Comparison of ENCODE assay signal across 8 cellular contexts in the genomic region with DNA sequence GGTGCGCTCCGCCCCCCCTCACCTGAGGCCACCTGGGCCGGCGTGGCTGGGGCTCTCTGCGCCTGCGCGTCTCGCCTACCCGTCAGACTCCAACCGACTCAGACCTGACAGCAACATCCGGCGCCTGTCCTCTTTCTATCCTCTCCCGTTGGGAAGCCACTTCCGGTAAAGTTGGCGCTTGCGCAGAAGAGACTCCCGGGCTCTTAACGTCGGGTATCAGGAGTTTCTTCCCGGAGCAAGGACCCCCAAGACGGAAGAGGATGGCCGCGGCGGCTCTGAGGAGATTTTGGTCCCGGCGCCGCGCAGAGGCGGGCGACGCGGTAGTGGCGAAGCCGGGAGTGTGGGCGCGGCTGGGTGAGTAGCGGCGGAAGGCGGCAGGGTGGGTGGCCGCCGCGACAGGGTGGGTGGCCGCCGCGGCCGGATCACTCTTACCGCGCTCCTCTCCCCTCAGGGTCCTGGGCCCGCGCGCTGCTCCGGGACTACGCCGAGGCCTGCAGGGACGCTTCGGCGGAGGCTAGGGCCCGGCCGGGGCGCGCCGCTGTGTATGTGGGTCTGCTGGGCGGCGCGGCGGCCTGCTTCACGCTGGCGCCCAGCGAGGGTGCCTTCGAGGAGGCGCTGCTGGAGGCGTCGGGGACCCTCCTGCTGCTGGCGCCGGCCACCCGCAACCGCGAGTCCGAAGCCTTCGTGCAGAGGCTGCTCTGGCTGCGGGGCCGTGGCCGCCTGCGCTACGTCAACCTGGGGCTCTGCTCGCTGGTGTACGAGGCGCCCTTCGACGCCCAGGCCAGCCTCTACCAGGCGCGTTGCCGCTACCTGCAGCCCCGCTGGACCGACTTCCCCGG. TPM values are rescaled to one million over a fixed set of nuclear protein-coding genes. Genes with fewer than 3 reads are reported as not detected.
A peak's percentile ranks its signal among the peaks of the same experiment; 100 is the strongest.
DNase-seq lines count a peak whose midpoint lies in the region; ATAC-seq, FAIRE-seq and TF ChIP-seq lines count a peak whose summit lies in the region.

A gene (plus strand): TSS at position 249 of the 839 bp plus-strand sequence. CDS start 12 bp downstream, at position 261.
A gene (minus strand): TSS at position 77 of the 839 bp plus-strand sequence. CDS start 229 bp downstream, outside the sequence.

- H3K4me3 Mint-ChIP-seq in nephron progenitor cell = peak within 1 kb of the TSS; percentile 92
- peak within 1 kb of the TSS; percentile 95 to 96 for H3K4me3 Mint-ChIP-seq in stimulated activated naive CD8-positive, alpha-beta T cell treated with anti-CD3 and anti-CD28 coated beads, Interleukin-15, amount 100 ng/mL, for 72 hours

- peak; percentile 98 for DNase-seq in Daoy (ENCODE audit: low read depth)
- peak; percentile 93 for DNase-seq in H54 (ENCODE audit: insufficient read length, low spot score)
- peak; percentile 98 for DNase-seq in M059J (ENCODE audit: low read depth)
- peak; percentile 97 to 98 for DNase-seq in SHP77 (lab: John Stamatoyannopoulos, UW)
- peak; percentile 97 for DNase-seq in activated effector memory CD4-positive, alpha-beta T cell treated with anti-CD3 and anti-CD28 coated beads, Interleukin-2, amount 50 U/mL, for 16 hours
- DNase-seq in fibroblast of the conjunctiva (ENCODE audit: low read depth) = peak; percentile 97
- DNase-seq in nephron progenitor cell = peak; percentile 94
- DNase-seq in stimulated activated naive CD8-positive, alpha-beta T cell treated with anti-CD3 and anti-CD28 coated beads, Interleukin-15, amount 100 ng/mL, for 72 hours = peak; percentile 92 to 96

- H3K27me3 Mint-ChIP-seq in nephron progenitor cell (ENCODE audit: low read depth, poor library complexity) = no peaks in the 10 kb centered on the region
- no peaks in the 10 kb centered on the region for H3K27me3 Mint-ChIP-seq in stimulated activated naive CD8-positive, alpha-beta T cell treated with anti-CD3 and anti-CD28 coated beads, Interleukin-15, amount 100 ng/mL, for 72 hours

- no peaks in the 10 kb centered on the region for H3K9me3 Mint-ChIP-seq in nephron progenitor cell
- H3K9me3 Mint-ChIP-seq in stimulated activated naive CD8-positive, alpha-beta T cell treated with anti-CD3 and anti-CD28 coated beads, Interleukin-15, amount 100 ng/mL, for 72 hours = no peaks in the 10 kb centered on the region

- ATAC-seq in stimulated activated naive CD8-positive, alpha-beta T cell treated with anti-CD3 and anti-CD28 coated beads, Interleukin-15, amount 100 ng/mL, for 72 hours = peak; percentile 94

- TF ChIP-seq CTCF in nephron progenitor cell (IDR thresholded peaks at IDR 0.05) = no peak

- FAIRE-seq in H54 (lab: Jason Lieb, UNC) = no peak

- peak within 1 kb of the TSS; percentile 66 for H3K27ac Mint-ChIP-seq in nephron progenitor cell
- peak within 1 kb of the TSS; percentile 93 to 97 for H3K27ac Mint-ChIP-seq in stimulated activated naive CD8-positive, alpha-beta T cell treated with anti-CD3 and anti-CD28 coated beads, Interleukin-15, amount 100 ng/mL, for 72 hours

- peaks cover 21% of the 10 kb centered on the region for H3K36me3 Mint-ChIP-seq in nephron progenitor cell (ENCODE audit: low read depth)

- H3K4me1 Mint-ChIP-seq in nephron progenitor cell = peaks cover 24% of the 10 kb centered on the region
- H3K4me1 Mint-ChIP-seq in stimulated activated naive CD8-positive, alpha-beta T cell treated with anti-CD3 and anti-CD28 coated beads, Interleukin-15, amount 100 ng/mL, for 72 hours = peaks cover 33% of the 10 kb centered on the region

- peak; percentile 50 for TF ChIP-seq POLR2A in H54 (IDR thresholded peaks at IDR 0.05; ENCODE audit: low read depth, low read length)

RNA-seq across cellular contexts. Expression of the first gene that starts in this region (rescaled TPM):
- 67.1 and 80.6 TPM in 2 replicates for total RNA-seq in Daoy (2014; rRNA removed; shearing (Covaris generic))
- total RNA-seq in M059J (2014; rRNA removed; shearing (Covaris generic)) = 24.5 and 37.7 TPM in 2 replicates

RNA-seq across cellular contexts. Expression of the second gene that starts in this region (rescaled TPM):
- total RNA-seq in Daoy (2014; rRNA removed; shearing (Covaris generic)) = 69.8 and 92.6 TPM in 2 replicates
- 82.8 and 99.4 TPM in 2 replicates for total RNA-seq in M059J (2014; rRNA removed; shearing (Covaris generic))

Comparison
In these comparisons a context has a peak if more than half of its experiments do, and no peak if none do; other contexts are left out.
1. Peak in every context shown above with its lines: DNase-seq and ATAC-seq.